In the genomic region with DNA sequence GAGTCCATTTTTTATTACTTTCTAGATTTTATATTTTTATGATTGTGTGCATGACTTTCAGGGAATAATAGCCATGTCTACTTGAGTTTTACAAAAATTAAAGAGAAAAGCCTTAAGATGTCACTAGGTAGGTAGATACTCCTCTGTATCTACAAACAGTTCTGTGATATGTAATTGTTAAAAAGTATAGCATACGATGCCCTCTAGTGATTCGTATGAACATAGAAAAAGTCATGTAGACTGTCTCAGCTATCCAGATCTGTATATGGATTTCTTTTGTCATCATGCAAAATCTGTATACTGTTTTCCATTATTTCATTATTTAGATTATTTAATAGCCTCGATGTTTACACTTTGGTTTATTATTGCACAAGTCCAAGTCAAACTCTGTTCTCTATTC, we compare ENCODE assay signal across 10 cellular contexts.
A peak's percentile ranks its signal among the peaks of the same experiment; 100 is the strongest.
DNase-seq lines count a peak whose midpoint lies in the region; TF ChIP-seq lines count a peak whose summit lies in the region.
"Had no signal": no experiment of that assay in that cellular context is flagged by ENCODE, and none has a peak within 500 bp of the region (broad histone marks: within the 10 kb centered on the region; RNA-seq: fewer than 3 reads in every experiment).

No MANE protein-coding gene starts in this region.

- no peaks in the 10 kb centered on the region for H3K27me3 Mint-ChIP-seq in activated CD4-positive, alpha-beta T cell treated with anti-CD3 and anti-CD28 coated beads, Interleukin-2, amount 10 ng/mL, durations not matched to agents 7 days and 5 days

- H3K4me1 Mint-ChIP-seq in activated CD4-positive, alpha-beta T cell treated with anti-CD3 and anti-CD28 coated beads, Interleukin-2, amount 10 ng/mL, durations not matched to agents 7 days and 5 days, result no peaks in the 10 kb centered on the region

- H3K4me3 ChIP-seq in fibroblast of pulmonary artery (replicated peaks; ENCODE audit: low read depth, low read length), result no peak overlapping the region

- DNase-seq in Ammon's horn (ENCODE audit: low spot score) (peak; percentile 25), HS-5 (ENCODE audit: low read depth) (peak; percentile 10), OCI-M1 (lab: John Stamatoyannopoulos, UW) (peak; percentile 51), fibroblast of pulmonary artery (ENCODE audit: low read depth) (peak; percentile 71), NCI-H1436 treated with DMSO at 0.1 percent for 48 hours (lab: John Stamatoyannopoulos, UW) (no peak), RPMI8226 (no peak), NOMO-1 treated with DMSO at 0.1 percent for 48 hours (lab: John Stamatoyannopoulos, UW; ENCODE audit: unreplicated experiment) (no peak)
- DNase-seq in activated CD4-positive, alpha-beta T cell treated with anti-CD3 and anti-CD28 coated beads, Interleukin-2, amount 10 ng/mL, durations not matched to agents 7 days and 5 days, result no peak
- DNase-seq: hypothalamus; stimulated activated CD4-positive, alpha-beta T cell treated with anti-CD3 and anti-CD28 coated beads, Interleukin-4, amount 100 ng/mL, for 4 hours had no signal

- H3K4me3 Mint-ChIP-seq in activated CD4-positive, alpha-beta T cell treated with anti-CD3 and anti-CD28 coated beads, Interleukin-2, amount 10 ng/mL, durations not matched to agents 7 days and 5 days, result no peak overlapping the region

- H3K27ac Mint-ChIP-seq in activated CD4-positive, alpha-beta T cell treated with anti-CD3 and anti-CD28 coated beads, Interleukin-2, amount 10 ng/mL, durations not matched to agents 7 days and 5 days, result no peak overlapping the region

- TF ChIP-seq CTCF in fibroblast of pulmonary artery (IDR thresholded peaks at IDR 0.05; ENCODE audit: low read length, missing control alignments), result peak; percentile 55

- H3K9me3 Mint-ChIP-seq in activated CD4-positive, alpha-beta T cell treated with anti-CD3 and anti-CD28 coated beads, Interleukin-2, amount 10 ng/mL, durations not matched to agents 7 days and 5 days, result peaks cover 2% of the 10 kb centered on the region

- POLR2A ChIA-PET in activated CD4-positive, alpha-beta T cell treated with anti-CD3 and anti-CD28 coated beads, Interleukin-2, amount 10 ng/mL, durations not matched to agents 7 days and 5 days (lab: Charles Lee), result no interaction called here

- no peaks in the 10 kb centered on the region for H3K36me3 Mint-ChIP-seq in activated CD4-positive, alpha-beta T cell treated with anti-CD3 and anti-CD28 coated beads, Interleukin-2, amount 10 ng/mL, durations not matched to agents 7 days and 5 days (ENCODE audit: low read depth)

- CTCF ChIA-PET in activated CD4-positive, alpha-beta T cell treated with anti-CD3 and anti-CD28 coated beads, Interleukin-2, amount 10 ng/mL, durations not matched to agents 7 days and 5 days (lab: Charles Lee), result no interaction called here

Comparison
In these comparisons a context has a peak if more than half of its experiments do, and no peak if none do; other contexts are left out.
1. DNase-seq: peak in Ammon's horn (single experiment), HS-5 (single experiment), OCI-M1 (single experiment) and fibroblast of pulmonary artery (single experiment); none in NCI-H1436 treated with DMSO at 0.1 percent for 48 hours (single experiment), RPMI8226 (single experiment), NOMO-1 treated with DMSO at 0.1 percent for 48 hours (single experiment) and activated CD4-positive, alpha-beta T cell treated with anti-CD3 and anti-CD28 coated beads, Interleukin-2, amount 10 ng/mL, durations not matched to agents 7 days and 5 days (single experiment).